Comparison of ENCODE assay signal across 1 cellular context in the genomic region with DNA sequence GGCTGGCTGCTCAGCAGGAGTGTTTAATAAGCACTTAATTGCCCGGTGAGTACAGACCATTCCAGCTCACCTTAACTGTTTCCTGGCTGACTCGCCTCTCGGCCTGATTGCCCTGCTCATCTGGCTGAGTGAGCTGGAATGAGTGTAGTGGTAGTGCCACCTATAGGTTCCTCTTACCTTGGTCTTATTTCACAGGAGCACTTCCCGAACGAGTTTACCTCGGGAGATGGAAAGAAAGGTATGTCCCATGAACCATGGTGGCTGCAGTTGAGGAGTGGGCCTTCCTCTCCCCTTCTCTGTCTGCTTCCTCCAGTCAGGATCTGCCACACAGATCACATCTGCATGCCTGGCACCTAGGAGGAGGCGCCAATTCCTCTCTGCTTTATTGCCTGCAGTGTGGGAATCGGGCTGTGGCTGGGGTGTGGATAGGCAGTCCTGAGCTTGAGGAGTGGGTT.
TF ChIP-seq lines count a peak whose summit lies in the region.

No MANE protein-coding gene starts in this region.

TF ChIP-seq in H1, 55 proteins besides CTCF, POLR2A, EP300 and RAD21:
- TF ChIP-seq SP1 (IDR thresholded peaks at IDR 0.05; ENCODE audit: low read depth, low read length) (0 out of 2 replicates have a peak, but pooled peaks have one; percentile 40), RBBP5 (IDR thresholded peaks at IDR 0.05; ENCODE audit: borderline replicate concordance, low read depth, low read length) (0 out of 2 replicates have a peak, but pooled peaks have one; percentile 35), NRF1 (IDR thresholded peaks at IDR 0.05; ENCODE audit: low read depth, low read length) (no peak), CREB1 (IDR thresholded peaks at IDR 0.05) (0 out of 2 replicates have a peak, but pooled peaks have one; percentile 10), NANOG (IDR thresholded peaks at IDR 0.05; ENCODE audit: insufficient read depth, low read depth, low read length, poor library complexity, severe bottlenecking) (peak; percentile 91), SIX5 (IDR thresholded peaks at IDR 0.05; ENCODE audit: low read depth, low read length) (no peak), EGR1 (IDR thresholded peaks at IDR 0.05; ENCODE audit: borderline replicate concordance, low read depth, low read length) (no peak), JUND (IDR thresholded peaks at IDR 0.05; ENCODE audit: low read length) (peak; percentile 78), TEAD4 (IDR thresholded peaks at IDR 0.05; ENCODE audit: low read depth, low read length) (peak; percentile 10; the same call in 1 of the 2 replicates), ASH2L (IDR thresholded peaks at IDR 0.05; ENCODE audit: low read length) (peak; percentile 27), BRCA1 (IDR thresholded peaks at IDR 0.05; ENCODE audit: low read depth, low read length) (no peak)
- TF ChIP-seq, protein P1, sequence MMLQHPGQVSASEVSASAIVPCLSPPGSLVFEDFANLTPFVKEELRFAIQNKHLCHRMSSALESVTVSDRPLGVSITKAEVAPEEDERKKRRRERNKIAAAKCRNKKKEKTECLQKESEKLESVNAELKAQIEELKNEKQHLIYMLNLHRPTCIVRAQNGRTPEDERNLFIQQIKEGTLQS (IDR thresholded peaks at IDR 0.05; ENCODE audit: insufficient read depth, low read depth, low read length) = peak; percentile 30; the same call in 1 of the 2 replicates
